27 cellular contexts compared by ENCODE assay signal in genomic region chr1:115955228-115955627, GRCh38. TPM values are rescaled to one million over a fixed set of nuclear protein-coding genes. Genes with fewer than 3 reads are reported as not detected.
"Had no signal": no experiment of that assay in that cellular context is flagged by ENCODE, and none has a peak within 500 bp of the region (broad histone marks: within the 10 kb centered on the region; RNA-seq: fewer than 3 reads in every experiment).

No MANE protein-coding gene starts in this region.

- H3K9me3 ChIP-seq: esophagus muscularis mucosa, gastroesophageal sphincter, heart left ventricle, mucosa of descending colon had no signal

- ATAC-seq: foreskin keratinocyte, gastroesophageal sphincter, heart left ventricle, left colon, left lobe of liver, left ventricle myocardium superior, mucosa of descending colon had no signal

- H2AFZ ChIP-seq: hepatocyte had no signal

- H3K4me3 ChIP-seq: coronary artery, dorsolateral prefrontal cortex, esophagus muscularis mucosa, gastroesophageal sphincter, heart left ventricle, hepatocyte, lung, mucosa of descending colon had no signal

- DNase-seq: dermis blood vessel endothelial cell; dorsolateral prefrontal cortex; effector CD4-positive, alpha-beta T cell; effector memory CD4-positive, alpha-beta T cell; foreskin keratinocyte; heart left ventricle; hypothalamus; immature natural killer cell; islet precursor cell; kidney; kidney glomerular epithelial cell; left colon; left ventricle myocardium superior; mammary epithelial cell; mucosa of descending colon; naive B cell had no signal

- H3K36me3 ChIP-seq: esophagus muscularis mucosa, gastroesophageal sphincter, heart left ventricle had no signal

- H3K27ac ChIP-seq: coronary artery, dorsolateral prefrontal cortex, esophagus muscularis mucosa, foreskin keratinocyte, gastroesophageal sphincter, heart left ventricle, hepatocyte had no signal

- H3K9me3 Mint-ChIP-seq: immature natural killer cell, memory B cell, mesothelial cell of epicardium had no signal

- H3K4me1 ChIP-seq: esophagus muscularis mucosa, foreskin keratinocyte, gastroesophageal sphincter had no signal

- H3K27me3 ChIP-seq: dorsolateral prefrontal cortex, esophagus muscularis mucosa, foreskin keratinocyte, heart left ventricle had no signal

- H3K36me3 Mint-ChIP-seq: immature natural killer cell, mesothelial cell of epicardium, naive B cell had no signal

- H3K4me1 Mint-ChIP-seq: naive B cell had no signal

- H3K79me2 ChIP-seq: hepatocyte had no signal

- H3K4me3 Mint-ChIP-seq: immature natural killer cell, memory B cell, mesothelial cell of epicardium, naive B cell had no signal

- H3K27ac Mint-ChIP-seq: immature natural killer cell, memory B cell, mesothelial cell of epicardium, naive B cell had no signal

- H3K4me2 ChIP-seq: hepatocyte had no signal

- FAIRE-seq: colon, endothelial cell of umbilical vein, frontal cortex, kidney had no signal

RNA-seq across cellular contexts. Expression of gene SLC22A15, which starts 21.1 kb away (rescaled TPM):
- polyA plus RNA-seq: endothelial cell of umbilical vein had no signal
